8 cellular contexts compared by ENCODE assay signal in genomic region chr22:29202231-29203192, GRCh38. TPM values are rescaled to one million over a fixed set of nuclear protein-coding genes. Genes with fewer than 3 reads are reported as not detected.
DNase-seq lines count a peak whose midpoint lies in the region; ATAC-seq and TF ChIP-seq lines count a peak whose summit lies in the region.

No MANE protein-coding gene starts in this region.

- peak overlapping the region in 6 of 7 donors; percentile 71 to 95 (median 76) for H3K27ac Mint-ChIP-seq in CD4-positive, alpha-beta memory T cell

- ATAC-seq in GM19035 (IDR thresholded peaks at IDR 0.05; ENCODE audit: unreplicated experiment) (peak; percentile 83), HG03196 (IDR thresholded peaks at IDR 0.05; ENCODE audit: unreplicated experiment) (peak; percentile 64), left lung (peak; percentile 56)

- intact Hi-C loops in CD4-positive, alpha-beta memory T cell (cut with micrococcal nuclease): no loop called here
- intact Hi-C loops in left lung (cut with DNase I) (no loop called here), ascending aorta (cut with DNase I) (no loop called here)

- TF ChIP-seq CTCF in left lung (IDR thresholded peaks at IDR 0.05) (no peak), ascending aorta (IDR thresholded peaks at IDR 0.05) (peak in 1 of 3 experiments; percentile 13)

- no peak overlapping the region for H3K4me3 ChIP-seq in CD4-positive, alpha-beta memory T cell (ENCODE audit: low read length in 2 of 2)
- H3K4me3 ChIP-seq in left lung: no peak overlapping the region
- H3K4me3 ChIP-seq in ascending aorta: no peak overlapping the region

- no peaks in the 10 kb centered on the region for H3K9me3 Mint-ChIP-seq in CD4-positive, alpha-beta memory T cell

- H3K36me3 ChIP-seq in CD4-positive, alpha-beta memory T cell (ENCODE audit: insufficient read depth, low read length): no peaks in the 10 kb centered on the region
- no peaks in the 10 kb centered on the region for H3K36me3 ChIP-seq in left lung
- H3K36me3 ChIP-seq in ascending aorta: no peaks in the 10 kb centered on the region

- no peak overlapping the region for H3K27ac ChIP-seq in CD4-positive, alpha-beta memory T cell (ENCODE audit: low read depth, low read length)
- H3K27ac ChIP-seq in left lung: peak overlapping the region; percentile 75 to 76
- no peak overlapping the region for H3K27ac ChIP-seq in ascending aorta

- POLR2A ChIA-PET in CD4-positive, alpha-beta memory T cell (lab: Charles Lee; ENCODE audit: partially characterized antibody): interaction anchor here (0.9 to 1.3 kb wide), 5 partner anchors 11 to 402 kb away, joined by 3 to 5 read pairs (median 3); partner anchors contain the start of genes RHBDD3 and XBP1

- H3K27me3 ChIP-seq in CD4-positive, alpha-beta memory T cell (ENCODE audit: insufficient read depth, low read length): no peaks in the 10 kb centered on the region
- H3K27me3 ChIP-seq in left lung (peaks cover 0 to 26% of the 10 kb centered on the region in 2 donors), ascending aorta (no peaks in the 10 kb centered on the region)

- peaks cover 12 to 29% of the 10 kb centered on the region in 2 donors for H3K27me3 Mint-ChIP-seq in CD4-positive, alpha-beta memory T cell

- peaks cover 12 to 27% (median 17%) of the 10 kb centered on the region in 4 donors for H3K4me1 Mint-ChIP-seq in CD4-positive, alpha-beta memory T cell

- H3K9me3 ChIP-seq in CD4-positive, alpha-beta memory T cell (ENCODE audit: control insufficient read depth in 1 of 2, low read length in 2 of 2): no peaks in the 10 kb centered on the region
- H3K9me3 ChIP-seq in left lung (no peaks in the 10 kb centered on the region), ascending aorta (no peaks in the 10 kb centered on the region)

- peak overlapping the region; percentile 20 to 74 (median 43) for H3K4me3 Mint-ChIP-seq in CD4-positive, alpha-beta memory T cell

- H3K36me3 Mint-ChIP-seq in CD4-positive, alpha-beta memory T cell: no peaks in the 10 kb centered on the region

- peak in 4 of 5 donors; percentile 9 to 55 (median 22) for DNase-seq in CD4-positive, alpha-beta memory T cell
- DNase-seq in SK-N-DZ (ENCODE audit: low spot score): peak; percentile 44
- peak; percentile 68 for DNase-seq in astrocyte of the hippocampus (ENCODE audit: low read depth, low spot score)
- DNase-seq in left lung: peak; percentile 71 to 84
- DNase-seq in stimulated activated CD8-positive, alpha-beta memory T cell treated with anti-CD3 and anti-CD28 coated beads, Interleukin-4, amount 100 ng/mL, for 24 hours (ENCODE audit: low read depth): peak; percentile 54
- no peak for DNase-seq in ascending aorta (ENCODE audit: low spot score in 2 of 2)

- CTCF ChIA-PET in CD4-positive, alpha-beta memory T cell (lab: Charles Lee; ENCODE audit: partially characterized antibody): interaction anchor here (0.5 to 4.1 kb wide), 5 partner anchors 8 to 377 kb away, joined by 3 to 28 read pairs (median 3); no protein-coding TSS in a partner anchor

- peaks cover 17% of the 10 kb centered on the region for H3K4me1 ChIP-seq in CD4-positive, alpha-beta memory T cell (ENCODE audit: insufficient read depth, low read length)
- H3K4me1 ChIP-seq in left lung (peaks cover 14 to 41% of the 10 kb centered on the region in 2 donors), ascending aorta (no peaks in the 10 kb centered on the region)

RNA-seq across cellular contexts. Expression of gene EMID1, which starts 3.2 kb away (rescaled TPM):
- total RNA-seq in CD4-positive, alpha-beta memory T cell: not detected
- polyA plus RNA-seq in CD4-positive, alpha-beta memory T cell: under 1 TPM in 1 of 2 donors, not detected in 1; 0.11 TPM
- polyA plus RNA-seq in SK-N-DZ (2014; cell fraction: cytosol; rRNA removed): 3.9 and 4.1 TPM in 2 replicates
- 3.2 and 3.3 TPM in 2 replicates for polyA plus RNA-seq in SK-N-DZ (2014; cell fraction: nucleus; rRNA removed)
- total RNA-seq in left lung (10 to 100 TPM; 10.5 to 17.7 TPM), ascending aorta (0.64 TPM)

Comparison
In these comparisons a context has a peak if more than half of its experiments do, and no peak if none do; other contexts are left out.
1. DNase-seq: peak in CD4-positive, alpha-beta memory T cell (4 of 5), SK-N-DZ (single experiment), astrocyte of the hippocampus (single experiment), left lung (2 of 2) and stimulated activated CD8-positive, alpha-beta memory T cell treated with anti-CD3 and anti-CD28 coated beads, Interleukin-4, amount 100 ng/mL, for 24 hours (single experiment); none in ascending aorta (0 of 2).
2. H3K27ac ChIP-seq: peak in left lung (2 of 2); none in CD4-positive, alpha-beta memory T cell (single experiment) and ascending aorta (0 of 2).
3. Peak in every context shown above with its lines, with median percentiles within 50 percentile points of each other: ATAC-seq.